In genomic region chr17:65918921-65919546, GRCh38 we compare ENCODE assay signal across 16 cellular contexts.
DNase-seq lines count a peak whose midpoint lies in the region; ATAC-seq and TF ChIP-seq lines count a peak whose summit lies in the region.
"Had no signal": no experiment of that assay in that cellular context is flagged by ENCODE, and none has a peak within 500 bp of the region (broad histone marks: within the 10 kb centered on the region; RNA-seq: fewer than 3 reads in every experiment).

No MANE protein-coding gene starts in this region.

- no peak for TF ChIP-seq EP300 in upper lobe of left lung (IDR thresholded peaks at IDR 0.05)

- H3K36me3 Mint-ChIP-seq in type B pancreatic cell: no peaks in the 10 kb centered on the region
- H3K36me3 Mint-ChIP-seq in CD4-positive, alpha-beta memory T cell: peaks cover 2 to 3% of the 10 kb centered on the region in 2 donors

- no peak overlapping the region for H3K4me3 Mint-ChIP-seq in type B pancreatic cell
- no peak overlapping the region for H3K4me3 Mint-ChIP-seq in CD4-positive, alpha-beta memory T cell
- H3K4me3 Mint-ChIP-seq: naive B cell had no signal

- peak overlapping the region; percentile 12 for H3K27ac ChIP-seq in cardiac muscle cell
- peak overlapping the region; percentile 4 to 39 for H3K27ac ChIP-seq in left lung
- no peak overlapping the region for H3K27ac ChIP-seq in upper lobe of left lung
- no peak overlapping the region for H3K27ac ChIP-seq in CD4-positive, alpha-beta memory T cell (ENCODE audit: low read depth, low read length)
- H3K27ac ChIP-seq: HL-60, testis had no signal

- H3K27me3 ChIP-seq in cardiac muscle cell: no peaks in the 10 kb centered on the region
- H3K27me3 ChIP-seq in left lung: no peaks in the 10 kb centered on the region
- no peaks in the 10 kb centered on the region for H3K27me3 ChIP-seq in upper lobe of left lung
- H3K27me3 ChIP-seq in CD4-positive, alpha-beta memory T cell (ENCODE audit: insufficient read depth, low read length): no peaks in the 10 kb centered on the region
- H3K27me3 ChIP-seq: testis had no signal

- DNase-seq in cardiac muscle cell (ENCODE audit: low read depth in 1 of 2, low spot score in 1 of 2): peak; percentile 14 to 17
- DNase-seq in cardiac septum (ENCODE audit: low spot score): no peak
- DNase-seq in cardiac fibroblast (ENCODE audit: low read depth in 2 of 2): peak; percentile 32 to 35
- DNase-seq in left lung: no peak
- no peak for DNase-seq in type B pancreatic cell (ENCODE audit: extremely low spot score, unreplicated experiment)
- no peak for DNase-seq in upper lobe of left lung
- no peak for DNase-seq in CD4-positive, alpha-beta memory T cell
- no peak for DNase-seq in HCEC 1CT
- DNase-seq: activated CD4-positive, CD25-positive, alpha-beta regulatory T cell treated with anti-CD3 and anti-CD28 coated beads, Interleukin-2, amount 50 U/mL, for 72 hours; aorta; DMS 273 treated with DMSO at 0.1 percent for 48 hours; naive B cell; NCI-H2107; SW 1271; testis had no signal

- peak; percentile 23 for TF ChIP-seq CTCF in cardiac muscle cell (IDR thresholded peaks at IDR 0.05; ENCODE audit: low read depth, low read length)
- peak; percentile 34 for TF ChIP-seq CTCF in cardiac fibroblast (IDR thresholded peaks at IDR 0.05; ENCODE audit: low read depth, low read length)
- no peak for TF ChIP-seq CTCF in left lung (IDR thresholded peaks at IDR 0.05)
- TF ChIP-seq CTCF in type B pancreatic cell (conservative IDR thresholded peaks at IDR 0.05): peak; percentile 47
- no peak for TF ChIP-seq CTCF in upper lobe of left lung (IDR thresholded peaks at IDR 0.05)

- H3K4me1 Mint-ChIP-seq in type B pancreatic cell (ENCODE audit: unreplicated experiment): peaks cover 24% of the 10 kb centered on the region
- peaks cover 8 to 12% (median 10%) of the 10 kb centered on the region in 4 donors for H3K4me1 Mint-ChIP-seq in CD4-positive, alpha-beta memory T cell

- POLR2A ChIA-PET in CD4-positive, alpha-beta memory T cell (lab: Charles Lee; ENCODE audit: partially characterized antibody): no interaction called here

- no peak for ATAC-seq in left lung
- ATAC-seq in upper lobe of left lung (ENCODE audit: low FRiP score in 2 of 2): no peak

- no peaks in the 10 kb centered on the region for H3K9me3 Mint-ChIP-seq in type B pancreatic cell
- H3K9me3 Mint-ChIP-seq in CD4-positive, alpha-beta memory T cell: peaks cover 0 to 4% (median 0%) of the 10 kb centered on the region in 8 donors

- H3K36me3 ChIP-seq in cardiac muscle cell (no peaks in the 10 kb centered on the region), left lung (no peaks in the 10 kb centered on the region), upper lobe of left lung (no peaks in the 10 kb centered on the region)
- no peaks in the 10 kb centered on the region for H3K36me3 ChIP-seq in CD4-positive, alpha-beta memory T cell (ENCODE audit: insufficient read depth, low read length)

- TF ChIP-seq POLR2A in upper lobe of left lung (IDR thresholded peaks at IDR 0.05): no peak

- H3K27me3 Mint-ChIP-seq in type B pancreatic cell: no peaks in the 10 kb centered on the region
- H3K27me3 Mint-ChIP-seq in CD4-positive, alpha-beta memory T cell: no peaks in the 10 kb centered on the region
- H3K27me3 Mint-ChIP-seq: naive B cell had no signal

- WGBS in upper lobe of left lung, 2 donors: 48 to 51% methylated on average over 8 of the region's 8 CpGs

- intact Hi-C loops in cardiac septum (cut with DNase I) (no loop called here), left lung (cut with DNase I) (no loop called here)
- intact Hi-C loops in CD4-positive, alpha-beta memory T cell (cut with micrococcal nuclease): no loop called here

- H3K27ac Mint-ChIP-seq in type B pancreatic cell: no peak overlapping the region
- no peak overlapping the region for H3K27ac Mint-ChIP-seq in CD4-positive, alpha-beta memory T cell

- H3K4me3 ChIP-seq in cardiac muscle cell (no peak overlapping the region), cardiac fibroblast (replicated peaks in 1 of 2; ENCODE audit: low read depth in 2 of 2, low read length in 2 of 2) (no peak overlapping the region), left lung (no peak overlapping the region), upper lobe of left lung (no peak overlapping the region)
- no peak overlapping the region for H3K4me3 ChIP-seq in CD4-positive, alpha-beta memory T cell (ENCODE audit: low read length in 2 of 2)
- H3K4me3 ChIP-seq: testis had no signal

- CTCF ChIA-PET in CD4-positive, alpha-beta memory T cell (lab: Charles Lee; ENCODE audit: partially characterized antibody): no interaction called here

- H3K4me1 ChIP-seq in cardiac muscle cell (ENCODE audit: low read depth): peaks cover 28% of the 10 kb centered on the region
- no peaks in the 10 kb centered on the region for H3K4me1 ChIP-seq in left lung
- H3K4me1 ChIP-seq in upper lobe of left lung: peaks cover 0 to 8% (median 3%) of the 10 kb centered on the region in 4 donors
- H3K4me1 ChIP-seq in CD4-positive, alpha-beta memory T cell (ENCODE audit: insufficient read depth, low read length): peaks cover 10% of the 10 kb centered on the region

- no peaks in the 10 kb centered on the region for H3K9me3 ChIP-seq in cardiac muscle cell (ENCODE audit: low read depth)
- no peaks in the 10 kb centered on the region for H3K9me3 ChIP-seq in left lung
- H3K9me3 ChIP-seq in upper lobe of left lung: no peaks in the 10 kb centered on the region
- H3K9me3 ChIP-seq in CD4-positive, alpha-beta memory T cell (ENCODE audit: control insufficient read depth in 1 of 2, low read length in 2 of 2): no peaks in the 10 kb centered on the region
- H3K9me3 ChIP-seq: testis had no signal

Comparison
In these comparisons a context has a peak if more than half of its experiments do, and no peak if none do; other contexts are left out.
1. DNase-seq: peak in cardiac muscle cell (2 of 2) and cardiac fibroblast (2 of 2); none in cardiac septum (single experiment), left lung (0 of 2), type B pancreatic cell (single experiment), upper lobe of left lung (0 of 2), CD4-positive, alpha-beta memory T cell (0 of 5) and HCEC 1CT (single experiment).
2. H3K27ac ChIP-seq: peak in cardiac muscle cell (single experiment) and left lung (2 of 2); none in upper lobe of left lung (0 of 4) and CD4-positive, alpha-beta memory T cell (single experiment).
3. CTCF ChIP-seq: peak in cardiac muscle cell (single experiment), cardiac fibroblast (single experiment) and type B pancreatic cell (single experiment); none in left lung (0 of 2) and upper lobe of left lung (0 of 6).